20 cellular contexts compared by ENCODE assay signal in the genomic region with DNA sequence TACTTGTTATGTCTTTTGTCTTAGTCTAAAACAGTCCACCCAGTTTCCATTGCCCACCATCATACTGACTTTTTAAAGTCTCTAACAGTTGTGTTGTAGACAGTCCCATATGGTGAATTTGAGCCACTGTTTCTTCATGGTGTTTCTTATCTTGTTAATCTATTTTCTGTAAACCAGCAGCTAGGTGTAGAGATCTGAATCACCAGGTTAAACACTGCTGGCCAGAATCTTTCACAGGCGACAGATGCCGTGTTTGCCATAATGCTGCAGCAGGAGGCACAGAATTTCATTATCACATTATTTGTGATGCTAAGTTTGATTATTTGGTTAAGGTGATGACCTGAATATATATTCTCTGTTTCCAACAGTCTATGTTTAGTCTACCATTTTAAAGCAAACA. TPM values are rescaled to one million over a fixed set of nuclear protein-coding genes. Genes with fewer than 3 reads are reported as not detected.
DNase-seq lines count a peak whose midpoint lies in the region; ATAC-seq and TF ChIP-seq lines count a peak whose summit lies in the region.
"Had no signal": no experiment of that assay in that cellular context is flagged by ENCODE, and none has a peak within 500 bp of the region (broad histone marks: within the 10 kb centered on the region; RNA-seq: fewer than 3 reads in every experiment).

No MANE protein-coding gene starts in this region.

- H3K36me3 Mint-ChIP-seq in T-helper 17 cell (ENCODE audit: low read depth): no peaks in the 10 kb centered on the region
- H3K36me3 Mint-ChIP-seq: CD8-positive, alpha-beta T cell had no signal

- H3K79me2 ChIP-seq in KMS-11 (ENCODE audit: insufficient read depth, low read depth) (no peaks in the 10 kb centered on the region), OCI-LY7 (ENCODE audit: insufficient read depth, low read depth, low read length) (no peaks in the 10 kb centered on the region)

- TF ChIP-seq CTCF in KMS-11 (conservative IDR thresholded peaks at IDR 0.05; ENCODE audit: low read depth, low read length): no peak
- TF ChIP-seq CTCF in OCI-LY7 (conservative IDR thresholded peaks at IDR 0.05; ENCODE audit: low read length): no peak

- H3K27ac Mint-ChIP-seq in T-helper 17 cell: no peak overlapping the region
- H3K27ac Mint-ChIP-seq: B cell; CD8-positive, alpha-beta T cell; GM23338; HFFc6; IgD-negative memory B cell had no signal

- no peaks in the 10 kb centered on the region for H3K36me3 ChIP-seq in KMS-11 (ENCODE audit: insufficient read depth)
- no peaks in the 10 kb centered on the region for H3K36me3 ChIP-seq in OCI-LY7 (ENCODE audit: insufficient read depth, low read length)
- H3K36me3 ChIP-seq: BLaER1 treated with 17β-estradiol and CSF1 and Interleukin-3, amounts not matched to agents 10 nM and 100 nM had no signal

- peak overlapping the region; percentile 69 for H3K27ac ChIP-seq in KMS-11
- H3K27ac ChIP-seq in OCI-LY7 (ENCODE audit: low read depth, low read length, poor library complexity, severe bottlenecking): no peak overlapping the region
- H3K27ac ChIP-seq: BLaER1 treated with 17β-estradiol and CSF1 and Interleukin-3, amounts not matched to agents 10 nM and 100 nM had no signal

- no peak overlapping the region for H2AFZ ChIP-seq in KMS-11 (ENCODE audit: low read depth)
- H2AFZ ChIP-seq in OCI-LY7 (ENCODE audit: low read length): 0 out of 2 replicates have a peak overlapping the region, but pooled peaks have one; percentile 22
- H2AFZ ChIP-seq: GM23338 had no signal

- no peak overlapping the region for H3K4me3 Mint-ChIP-seq in T-helper 17 cell
- H3K4me3 Mint-ChIP-seq: B cell; CD8-positive, alpha-beta T cell; GM23338; HFFc6; IgD-negative memory B cell had no signal

- H3K4me1 Mint-ChIP-seq in T-helper 17 cell: peaks cover 10% of the 10 kb centered on the region

- DNase-seq in DMS 273 (lab: John Stamatoyannopoulos, UW; ENCODE audit: unreplicated experiment): peak; percentile 66
- no peak for DNase-seq in OCI-LY7 (ENCODE audit: low spot score)
- DNase-seq in posterior vena cava (ENCODE audit: low spot score): peak; percentile 5
- no peak for DNase-seq in DMS53 (lab: John Stamatoyannopoulos, UW)
- no peak for DNase-seq in T-helper 17 cell
- DNase-seq: CD8-positive, alpha-beta T cell; DMS153; DMS79 treated with DMSO at 0.1 percent for 48 hours; GF-D8; HFFc6; KG1 had no signal

- POLR2A ChIA-PET in OCI-LY7 (lab: Charles Lee): no interaction called here

- H3K9me3 ChIP-seq in OCI-LY7 (ENCODE audit: low read length) (no peaks in the 10 kb centered on the region), T-helper 17 cell (ENCODE audit: control insufficient read depth, low read length, poor library complexity, severe bottlenecking) (no peaks in the 10 kb centered on the region)
- H3K9me3 ChIP-seq: BLaER1 treated with 17β-estradiol and CSF1 and Interleukin-3, amounts not matched to agents 10 nM and 100 nM had no signal

- BruUV-seq in OCI-LY7 (replicated peaks; lab: Mats Ljungman, UMichigan): no TSS peak

- H4K20me1 ChIP-seq in KMS-11 (ENCODE audit: insufficient read depth): no peaks in the 10 kb centered on the region
- H4K20me1 ChIP-seq in OCI-LY7 (ENCODE audit: insufficient read depth, low read length): no peaks in the 10 kb centered on the region
- H4K20me1 ChIP-seq: BLaER1 treated with 17β-estradiol and CSF1 and Interleukin-3, amounts not matched to agents 10 nM and 100 nM had no signal

- H3K4me1 ChIP-seq in KMS-11 (ENCODE audit: low read depth, poor library complexity, severe bottlenecking) (peaks cover 30% of the 10 kb centered on the region), OCI-LY7 (ENCODE audit: insufficient read depth, low read length, poor library complexity, severe bottlenecking) (peaks cover 14% of the 10 kb centered on the region)

- H3K9ac ChIP-seq in KMS-11: peak overlapping the region; percentile 19; the same call in 1 of the 2 replicates
- H3K9ac ChIP-seq: BLaER1 treated with 17β-estradiol and CSF1 and Interleukin-3, amounts not matched to agents 10 nM and 100 nM had no signal

- CTCF ChIA-PET in OCI-LY7 (lab: Charles Lee; ENCODE audit: unreplicated experiment): interaction anchor here (0.5 kb wide), 1 partner anchor 146 kb away, joined by 3 read pairs; no protein-coding TSS in a partner anchor

- H3K4me2 ChIP-seq in KMS-11: peak overlapping the region; percentile 49; the same call in 1 of the 2 replicates
- no peak overlapping the region for H3K4me2 ChIP-seq in OCI-LY7 (ENCODE audit: low read length)
- H3K4me2 ChIP-seq: BLaER1 treated with 17β-estradiol and CSF1 and Interleukin-3, amounts not matched to agents 10 nM and 100 nM; GM23338 had no signal

- H3K27me3 ChIP-seq in KMS-11 (ENCODE audit: insufficient read depth, low read depth): no peaks in the 10 kb centered on the region
- H3K27me3 ChIP-seq: BLaER1 treated with 17β-estradiol and CSF1 and Interleukin-3, amounts not matched to agents 10 nM and 100 nM had no signal

- H3K4me3 ChIP-seq in KMS-11 (IDR thresholded peaks at IDR 0.05; ENCODE audit: insufficient read depth, low read depth, low read length) (no peak overlapping the region), OCI-LY7 (ENCODE audit: low read depth, low read length, poor library complexity, severe bottlenecking) (no peak overlapping the region)
- H3K4me3 ChIP-seq: BLaER1 treated with 17β-estradiol and CSF1 and Interleukin-3, amounts not matched to agents 10 nM and 100 nM; GM23338 had no signal

- no peaks in the 10 kb centered on the region for H3K9me2 ChIP-seq in OCI-LY7 (ENCODE audit: insufficient read depth, low read length)

- intact Hi-C loops in OCI-LY7 (cut with micrococcal nuclease; ENCODE audit: unreplicated experiment): no loop called here
- intact Hi-C loops in posterior vena cava (cut with DNase I): no loop called here

- no peaks in the 10 kb centered on the region for H3K27me3 Mint-ChIP-seq in T-helper 17 cell

- ATAC-seq in HG03460 (IDR thresholded peaks at IDR 0.05; ENCODE audit: unreplicated experiment) (no peak), T-helper 17 cell (no peak)
- ATAC-seq: CD8-positive, alpha-beta T cell; GM23338; HCT116; HepG2 had no signal

RNA-seq across cellular contexts. Expression of gene CNGB1, which starts 11.4 kb away (rescaled TPM):
- total RNA-seq in OCI-LY7 (2014; rRNA removed; shearing (Covaris generic)): not detected in 2 replicates
- total RNA-seq in OCI-LY7 (2022) (not detected in 2 replicates), posterior vena cava (not detected), T-helper 17 cell (not detected)
- total RNA-seq: A172; B cell; CD8-positive, alpha-beta T cell; GM23338 had no signal

RNA-seq across cellular contexts. Expression of gene ZNF319, which starts 18.1 kb away (rescaled TPM):
- total RNA-seq in OCI-LY7 (2014; rRNA removed; shearing (Covaris generic)): 4.2 and 4.7 TPM in 2 replicates
- total RNA-seq in OCI-LY7 (2022): 12.7 and 13.0 TPM in 2 replicates
- total RNA-seq in posterior vena cava: 1 to 10 TPM; 7.1 to 7.5 TPM
- 10 to 100 TPM; 11.8 to 12.5 TPM for total RNA-seq in T-helper 17 cell

RNA-seq across cellular contexts. Expression of gene USB1, which starts 18.9 kb away (rescaled TPM):
- total RNA-seq in OCI-LY7 (2014; rRNA removed; shearing (Covaris generic)): 10.4 and 12.5 TPM in 2 replicates
- total RNA-seq in OCI-LY7 (2022) (39.5 and 48.3 TPM in 2 replicates), posterior vena cava (10 to 100 TPM; 34.1 to 39.0 TPM), T-helper 17 cell (10 to 100 TPM; 34.1 to 35.7 TPM)

RNA-seq across cellular contexts. Expression of gene MMP15, which starts 43.2 kb away (rescaled TPM):
- total RNA-seq in OCI-LY7 (2014; rRNA removed; shearing (Covaris generic)): not detected in 2 replicates
- total RNA-seq in OCI-LY7 (2022): 0.18 and 0.21 TPM in 2 replicates
- 1 to 10 TPM; 4.4 to 5.8 TPM for total RNA-seq in posterior vena cava
- 1 to 10 TPM in 1 of 2 donors, under 1 TPM in 1; 0.40 to 1.5 TPM for total RNA-seq in T-helper 17 cell
- total RNA-seq: B cell had no signal

Comparison
In these comparisons a context has a peak if more than half of its experiments do, and no peak if none do; other contexts are left out.
1. DNase-seq: peak in DMS 273 (single experiment) and posterior vena cava (single experiment); none in OCI-LY7 (single experiment), DMS53 (single experiment) and T-helper 17 cell (0 of 3).